Comparison of ENCODE assay signal across 16 cellular contexts in the genomic region with DNA sequence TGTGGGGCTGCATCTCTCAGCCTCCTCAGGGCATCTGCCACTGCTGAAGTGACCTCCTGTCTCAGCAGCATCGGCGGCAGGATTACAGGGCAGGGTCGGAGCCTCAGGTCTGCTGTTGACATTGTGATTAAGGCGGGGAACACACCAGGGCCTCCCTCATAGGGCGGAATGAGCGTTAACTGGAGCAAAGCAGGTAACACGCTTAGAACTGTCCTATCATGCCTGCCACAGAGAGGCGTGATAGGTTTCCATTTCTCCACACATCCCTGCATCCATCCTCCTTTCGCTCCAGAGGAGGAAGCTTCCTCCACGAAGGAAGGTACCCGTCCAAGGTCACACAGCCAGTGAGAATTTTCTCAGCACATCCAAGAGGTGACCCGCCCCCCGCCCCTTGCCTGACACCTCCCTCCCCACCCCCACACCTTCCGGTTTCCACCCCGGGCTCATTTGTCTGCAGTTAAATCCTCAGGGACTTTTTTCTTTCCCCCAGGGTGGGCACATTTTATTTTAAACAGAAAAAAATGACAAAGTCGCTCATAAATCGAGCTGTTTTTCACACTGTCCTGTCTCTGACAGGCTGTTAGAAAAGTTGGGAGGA.
DNase-seq lines count a peak whose midpoint lies in the region; TF ChIP-seq lines count a peak whose summit lies in the region.
"Had no signal": no experiment of that assay in that cellular context is flagged by ENCODE, and none has a peak within 500 bp of the region (broad histone marks: within the 10 kb centered on the region; RNA-seq: fewer than 3 reads in every experiment).

No MANE protein-coding gene starts in this region.

- BruUV-seq in OCI-LY7 (replicated peaks; lab: Mats Ljungman, UMichigan): no TSS peak

- H3K4me3 ChIP-seq in OCI-LY7 (ENCODE audit: low read depth, low read length, poor library complexity, severe bottlenecking): peak overlapping the region; percentile 38
- peak overlapping the region; percentile 26 for H3K4me3 ChIP-seq in iPS-18a (ENCODE audit: low read length)
- no peak overlapping the region for H3K4me3 ChIP-seq in smooth muscle cell
- H3K4me3 ChIP-seq in brain microvascular endothelial cell (ENCODE audit: low read depth, low read length): no peak overlapping the region
- H3K4me3 ChIP-seq: MG63, SJCRH30 had no signal

- H3K27me3 ChIP-seq in H9 (ENCODE audit: insufficient read depth, low read length) (no peaks in the 10 kb centered on the region; the same call in 1 of the 2 replicates), iPS-18a (ENCODE audit: control insufficient read depth, insufficient read depth, low read length) (peaks cover 10% of the 10 kb centered on the region), smooth muscle cell (ENCODE audit: low read depth) (no peaks in the 10 kb centered on the region), brain microvascular endothelial cell (replicated peaks) (peaks cover 25% of the 10 kb centered on the region)
- H3K27me3 ChIP-seq: MG63 had no signal

- H3K27ac Mint-ChIP-seq in H9: peak overlapping the region in 2 of 3 experiments; percentile 31 to 82; a peak in 3 of 7 replicates

- H2AFZ ChIP-seq in H9 (ENCODE audit: low read length): no peak overlapping the region
- H2AFZ ChIP-seq in OCI-LY7 (ENCODE audit: low read length): peak overlapping the region; percentile 70; the same call in 1 of the 2 replicates
- H2AFZ ChIP-seq in smooth muscle cell (ENCODE audit: low read depth): no peak overlapping the region

- H3K4me3 Mint-ChIP-seq in H9: peak overlapping the region; percentile 39 to 43; a peak in 3 of 5 replicates

- no peak overlapping the region for H3K56ac ChIP-seq in H9 (ENCODE audit: insufficient read length, low read depth, low read length)

- H2BK20ac ChIP-seq in H9 (ENCODE audit: low read depth, low read length, poor library complexity, severe bottlenecking): no peak overlapping the region

- no peak overlapping the region for H2BK15ac ChIP-seq in H9 (ENCODE audit: low read depth, low read length)

- DNase-seq in H9 (peak; percentile 57), OCI-LY7 (ENCODE audit: low spot score) (peak; percentile 52), smooth muscle cell (lab: John Stamatoyannopoulos, UW; ENCODE audit: unreplicated experiment) (no peak), foreskin melanocyte (no peak), AG08395 (ENCODE audit: low spot score) (no peak), brain microvascular endothelial cell (no peak)
- DNase-seq: DMS153, EL, KG1, MG63, NCI-H1105, NCI-H1694 treated with DMSO at 0.1 percent for 48 hours, NCI-H446, NCI-H774, SJCRH30 had no signal

- intact Hi-C loops in OCI-LY7 (cut with micrococcal nuclease; ENCODE audit: unreplicated experiment): no loop called here

- no peak overlapping the region for H2BK120ac ChIP-seq in H9 (ENCODE audit: low read depth, low read length, poor library complexity, severe bottlenecking)

- H3K27ac ChIP-seq in H9 (ENCODE audit: insufficient read length, low read depth, low read length) (no peak overlapping the region), OCI-LY7 (ENCODE audit: low read depth, low read length, poor library complexity, severe bottlenecking) (peak overlapping the region; percentile 43), iPS-18a (ENCODE audit: low read length) (no peak overlapping the region), smooth muscle cell (ENCODE audit: low read depth) (no peak overlapping the region), brain microvascular endothelial cell (no peak overlapping the region)
- H3K27ac ChIP-seq: SJCRH30 had no signal

- H2BK5ac ChIP-seq in H9 (ENCODE audit: insufficient read length, low read length): no peak overlapping the region

- H3K4me1 ChIP-seq in H9 (ENCODE audit: insufficient read depth, low read length) (peaks cover 3% of the 10 kb centered on the region; the same call in 1 of the 2 replicates), OCI-LY7 (ENCODE audit: insufficient read depth, low read length, poor library complexity, severe bottlenecking) (peaks cover 35% of the 10 kb centered on the region), iPS-18a (ENCODE audit: control insufficient read depth, low read depth, low read length) (peaks cover 15% of the 10 kb centered on the region), smooth muscle cell (ENCODE audit: low read depth) (peaks cover 16% of the 10 kb centered on the region)
- H3K4me1 ChIP-seq: SJCRH30 had no signal

- no peaks in the 10 kb centered on the region for H3K9me2 ChIP-seq in OCI-LY7 (ENCODE audit: insufficient read depth, low read length)

- H3K9ac ChIP-seq in H9 (ENCODE audit: extremely low read depth, insufficient read length, low read length) (no peak overlapping the region), iPS-18a (ENCODE audit: low read length) (no peak overlapping the region), smooth muscle cell (ENCODE audit: low read depth) (no peak overlapping the region)

- H3K14ac ChIP-seq in H9 (ENCODE audit: insufficient read depth, low read length): no peak overlapping the region

- POLR2A ChIA-PET in OCI-LY7 (lab: Charles Lee): no interaction called here

- in situ Hi-C loops in brain microvascular endothelial cell (cut with HindIII; ENCODE audit: low pct_ligation_motif_present, low sequenced_read_pairs): no loop called here

- H4K20me1 ChIP-seq in H9 (ENCODE audit: control insufficient read depth, insufficient read depth, insufficient read length) (no peaks in the 10 kb centered on the region), OCI-LY7 (ENCODE audit: insufficient read depth, low read length) (no peaks in the 10 kb centered on the region), smooth muscle cell (ENCODE audit: low read depth) (no peaks in the 10 kb centered on the region)

- H3K9me3 ChIP-seq in H9 (ENCODE audit: control insufficient read depth, low read depth, low read length) (no peaks in the 10 kb centered on the region), OCI-LY7 (ENCODE audit: low read length) (no peaks in the 10 kb centered on the region), iPS-18a (ENCODE audit: control insufficient read depth, low read depth, low read length) (no peaks in the 10 kb centered on the region), smooth muscle cell (replicated peaks; ENCODE audit: low read depth) (no peaks in the 10 kb centered on the region)
- H3K9me3 ChIP-seq: MG63, SJCRH30 had no signal

- H4K91ac ChIP-seq in H9 (ENCODE audit: insufficient read length, low read depth, low read length): no peak overlapping the region

- H2BK12ac ChIP-seq in H9 (ENCODE audit: insufficient read length, low read depth, low read length): no peak overlapping the region

- H3K36me3 Mint-ChIP-seq in H9 (ENCODE audit: insufficient read depth in 1 of 3, low read depth in 3 of 3): no peaks in the 10 kb centered on the region; a peak in 1 of 7 replicates

- no peak overlapping the region for H3K4ac ChIP-seq in H9 (ENCODE audit: low read depth, low read length)

- TF ChIP-seq CTCF in H9 (conservative IDR thresholded peaks at IDR 0.05) (no peak), OCI-LY7 (conservative IDR thresholded peaks at IDR 0.05; ENCODE audit: low read length) (no peak), smooth muscle cell (IDR thresholded peaks at IDR 0.05; ENCODE audit: borderline replicate concordance, insufficient read depth, poor library complexity, severe bottlenecking) (no peak), brain microvascular endothelial cell (IDR thresholded peaks at IDR 0.05; ENCODE audit: low read depth, low read length, missing control alignments) (no peak)

- peaks cover 60 to 68% of the 10 kb centered on the region in 2 experiments for H3K4me1 Mint-ChIP-seq in H9

- H3K23me2 ChIP-seq in H9 (ENCODE audit: insufficient read length, low read depth, low read length, poor library complexity, severe bottlenecking): no peaks in the 10 kb centered on the region

- H3T11ph ChIP-seq in H9 (ENCODE audit: low read length): no peak overlapping the region

- no peak overlapping the region for H4K8ac ChIP-seq in H9 (replicated peaks; ENCODE audit: insufficient read length, low read depth, low read length)

- CTCF ChIA-PET in OCI-LY7 (lab: Charles Lee; ENCODE audit: unreplicated experiment): interaction anchor here (0.6 kb wide), 1 partner anchor 505 kb away, joined by 3 read pairs; no protein-coding TSS in a partner anchor

- H3K27me3 Mint-ChIP-seq in H9 (ENCODE audit: low read depth): peaks cover 5% of the 10 kb centered on the region

- H2AK5ac ChIP-seq in H9 (ENCODE audit: insufficient read length, low read length): no peak overlapping the region

- no peaks in the 10 kb centered on the region for H3K79me1 ChIP-seq in H9 (ENCODE audit: insufficient read depth, low read depth, low read length, poor library complexity, severe bottlenecking)

- H4K5ac ChIP-seq in H9 (ENCODE audit: insufficient read length, low read depth, low read length): no peak overlapping the region

- H3K4me2 ChIP-seq in H9 (ENCODE audit: insufficient read depth, insufficient read length, low read length) (peak overlapping the region; percentile 12), OCI-LY7 (ENCODE audit: low read length) (peak overlapping the region; percentile 67), smooth muscle cell (peak overlapping the region; percentile 14)

- H3K79me2 ChIP-seq in H9 (ENCODE audit: insufficient read depth, low read length) (no peaks in the 10 kb centered on the region), OCI-LY7 (ENCODE audit: insufficient read depth, low read depth, low read length) (no peaks in the 10 kb centered on the region), smooth muscle cell (ENCODE audit: low read depth) (no peaks in the 10 kb centered on the region)

- no peak overlapping the region for H3K18ac ChIP-seq in H9 (ENCODE audit: insufficient read length, low read depth, low read length)

- H3K23ac ChIP-seq in H9 (ENCODE audit: insufficient read length, low read depth, low read length): no peak overlapping the region

- H3K36me3 ChIP-seq in OCI-LY7 (ENCODE audit: insufficient read depth, low read length) (no peaks in the 10 kb centered on the region), iPS-18a (ENCODE audit: control insufficient read depth, low read depth, low read length) (no peaks in the 10 kb centered on the region), smooth muscle cell (ENCODE audit: low read depth) (no peaks in the 10 kb centered on the region), brain microvascular endothelial cell (replicated peaks) (no peaks in the 10 kb centered on the region)
- H3K36me3 ChIP-seq: MG63, SJCRH30 had no signal

- no peaks in the 10 kb centered on the region for H3F3A ChIP-seq in smooth muscle cell (ENCODE audit: low read depth)

- no peaks in the 10 kb centered on the region for H3K9me3 Mint-ChIP-seq in H9

- no CpG with 5 or more reads among the region's 17 CpGs for WGBS in H9 (ENCODE audit: extremely low coverage, insufficient read length, low lambda C conversion rate)
- WGBS in smooth muscle cell (ENCODE audit: low lambda C conversion rate): 20% methylated on average over 16 of the region's 17 CpGs

Comparison
In these comparisons a context has a peak if more than half of its experiments do, and no peak if none do; other contexts are left out.
1. DNase-seq: peak in H9 (single experiment) and OCI-LY7 (single experiment); none in smooth muscle cell (single experiment), foreskin melanocyte (single experiment), AG08395 (single experiment) and brain microvascular endothelial cell (single experiment).
2. H3K4me2 ChIP-seq: peak in every context shown above with its lines; median percentile 67 in OCI-LY7; 14 in smooth muscle cell; 12 in H9.
3. H3K4me3 ChIP-seq: peak in OCI-LY7 (single experiment) and iPS-18a (single experiment); none in smooth muscle cell (single experiment) and brain microvascular endothelial cell (single experiment).